18 cellular contexts compared by ENCODE assay signal in the genomic region with DNA sequence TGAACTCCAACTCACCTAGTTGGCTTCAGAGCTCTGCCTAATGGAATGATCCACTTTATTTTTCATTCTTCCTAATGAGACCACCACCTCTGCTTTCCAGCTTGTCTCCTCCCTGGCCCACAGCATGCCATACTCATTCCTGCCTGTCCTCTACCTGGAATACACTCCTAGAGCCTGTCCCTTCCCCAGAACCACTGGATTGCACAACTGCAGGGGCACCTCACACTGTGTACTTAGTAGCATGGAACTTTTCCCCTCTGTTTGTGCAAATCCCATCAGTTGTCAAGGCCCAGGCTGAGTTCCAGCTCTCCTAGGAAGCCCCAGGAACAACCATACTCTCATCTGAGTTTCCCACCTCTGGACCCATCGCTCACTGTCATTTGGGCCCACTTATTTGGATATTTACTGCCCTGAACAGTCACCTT. TPM values are rescaled to one million over a fixed set of nuclear protein-coding genes. Genes with fewer than 3 reads are reported as not detected.
A peak's percentile ranks its signal among the peaks of the same experiment; 100 is the strongest.
DNase-seq lines count a peak whose midpoint lies in the region; ATAC-seq and TF ChIP-seq lines count a peak whose summit lies in the region.
"Had no signal": no experiment of that assay in that cellular context is flagged by ENCODE, and none has a peak within 500 bp of the region (broad histone marks: within the 10 kb centered on the region; RNA-seq: fewer than 3 reads in every experiment).

No MANE protein-coding gene starts in this region.

- no peak for TF ChIP-seq CTCF in Calu3 (IDR thresholded peaks at IDR 0.05; ENCODE audit: unreplicated experiment)
- no peak for TF ChIP-seq CTCF in hepatocyte (IDR thresholded peaks at IDR 0.05; ENCODE audit: poor library complexity)
- peak in 1 of 4 donors; percentile 9 for TF ChIP-seq CTCF in right lobe of liver (IDR thresholded peaks at IDR 0.05)

- H3K79me2 ChIP-seq in hepatocyte = peaks cover 51% of the 10 kb centered on the region

- no peak overlapping the region for H2AFZ ChIP-seq in hepatocyte

- H3K9me3 ChIP-seq in hepatocyte (ENCODE audit: low read depth) (no peaks in the 10 kb centered on the region), right lobe of liver (no peaks in the 10 kb centered on the region)
- H3K9me3 ChIP-seq: BE2C had no signal

- peaks cover 10% of the 10 kb centered on the region for H3K36me3 Mint-ChIP-seq in Calu3 (ENCODE audit: insufficient read depth, unreplicated experiment)
- peaks cover 65% of the 10 kb centered on the region for H3K36me3 Mint-ChIP-seq in stimulated activated memory B cell treated with anti-CD40 and anti-IgM and Interleukin-4, amounts not matched to agents 10 μg/mL and 1 μg/mL and 100 μg/mL, for 72 hours

- H4K20me1 ChIP-seq in hepatocyte (ENCODE audit: insufficient read depth, poor library complexity, severe bottlenecking) = no peaks in the 10 kb centered on the region

- H3K9me3 Mint-ChIP-seq in Calu3 (ENCODE audit: low read depth, unreplicated experiment) = no peaks in the 10 kb centered on the region
- H3K9me3 Mint-ChIP-seq in stimulated activated memory B cell treated with anti-CD40 and anti-IgM and Interleukin-4, amounts not matched to agents 10 μg/mL and 1 μg/mL and 100 μg/mL, for 72 hours = no peaks in the 10 kb centered on the region
- H3K9me3 Mint-ChIP-seq: CD4-positive, CD25-positive, alpha-beta regulatory T cell; CD8-positive, alpha-beta memory T cell had no signal

- H3K4me3 Mint-ChIP-seq in Calu3 (ENCODE audit: low read depth, unreplicated experiment) = no peak overlapping the region
- H3K4me3 Mint-ChIP-seq in stimulated activated memory B cell treated with anti-CD40 and anti-IgM and Interleukin-4, amounts not matched to agents 10 μg/mL and 1 μg/mL and 100 μg/mL, for 72 hours = no peak overlapping the region
- H3K4me3 Mint-ChIP-seq: CD4-positive, CD25-positive, alpha-beta regulatory T cell; CD8-positive, alpha-beta memory T cell; H9 had no signal

- no peaks in the 10 kb centered on the region for H3K27me3 ChIP-seq in hepatocyte
- no peaks in the 10 kb centered on the region for H3K27me3 ChIP-seq in right lobe of liver
- H3K27me3 ChIP-seq: BE2C had no signal

- intact Hi-C loops in Calu3 (cut with micrococcal nuclease; ENCODE audit: unreplicated experiment) = no loop called here
- intact Hi-C loops in right lobe of liver (cut with DNase I) = no loop called here

- no peaks in the 10 kb centered on the region for H3K9me2 ChIP-seq in hepatocyte (replicated peaks; ENCODE audit: insufficient read depth)

- CTCF ChIA-PET in Calu3 (lab: Charles Lee) = no interaction called here

- H3K27me3 Mint-ChIP-seq in Calu3 (ENCODE audit: unreplicated experiment) = no peaks in the 10 kb centered on the region
- no peaks in the 10 kb centered on the region for H3K27me3 Mint-ChIP-seq in stimulated activated memory B cell treated with anti-CD40 and anti-IgM and Interleukin-4, amounts not matched to agents 10 μg/mL and 1 μg/mL and 100 μg/mL, for 72 hours
- H3K27me3 Mint-ChIP-seq: CD4-positive, CD25-positive, alpha-beta regulatory T cell; CD8-positive, alpha-beta memory T cell had no signal

- no peak for DNase-seq in Calu3
- DNase-seq in HuH-7.5 (ENCODE audit: low spot score) = peak; percentile 52
- no peak for DNase-seq in hepatocyte (ENCODE audit: low spot score)
- DNase-seq in right lobe of liver = peak; percentile 39 to 78 (median 71)
- DNase-seq: ACHN; BE2C; C1 segment of cervical spinal cord; CD4-positive, CD25-positive, alpha-beta regulatory T cell; CD8-positive, alpha-beta memory T cell; COR-L47; DMS153; DMS79; GDM1; H9 had no signal

- H3K4me3 ChIP-seq in hepatocyte = no peak overlapping the region
- H3K4me3 ChIP-seq in right lobe of liver = no peak overlapping the region

- H3K36me3 ChIP-seq in hepatocyte (replicated peaks; ENCODE audit: insufficient read depth, low read depth) = peaks cover 8% of the 10 kb centered on the region
- H3K36me3 ChIP-seq in right lobe of liver = peaks cover 0 to 22% (median 9%) of the 10 kb centered on the region in 4 donors

- H3K4me1 ChIP-seq in hepatocyte (ENCODE audit: insufficient read depth) = peaks cover 12% of the 10 kb centered on the region
- H3K4me1 ChIP-seq in right lobe of liver = peaks cover 0 to 8% (median 0%) of the 10 kb centered on the region in 4 donors
- H3K4me1 ChIP-seq: BE2C had no signal

- TF ChIP-seq POLR2A in right lobe of liver (IDR thresholded peaks at IDR 0.05) = no peak

- peak overlapping the region; percentile 15 for H3K27ac Mint-ChIP-seq in Calu3 (ENCODE audit: unreplicated experiment)
- no peak overlapping the region for H3K27ac Mint-ChIP-seq in stimulated activated memory B cell treated with anti-CD40 and anti-IgM and Interleukin-4, amounts not matched to agents 10 μg/mL and 1 μg/mL and 100 μg/mL, for 72 hours

- no peak overlapping the region for H3K4me2 ChIP-seq in hepatocyte
- H3K4me2 ChIP-seq: KMS-11 had no signal

- no TSS peak for BruUV-seq in Calu3 (replicated peaks; lab: Mats Ljungman, UMichigan)

- H3K27ac ChIP-seq in hepatocyte (peak overlapping the region; percentile 17), right lobe of liver (peak overlapping the region in 1 of 3 donors; percentile 47)
- H3K27ac ChIP-seq: KMS-11 had no signal

- ATAC-seq in right lobe of liver (peak; percentile 90 to 98 (median 94)), HG02840 (IDR thresholded peaks at IDR 0.05; ENCODE audit: low FRiP score, unreplicated experiment) (no peak), HG02798 (IDR thresholded peaks at IDR 0.05; ENCODE audit: poor library complexity, unreplicated experiment) (no peak)
- no peak for ATAC-seq in stimulated activated memory B cell treated with anti-CD40 and anti-IgM and Interleukin-4, amounts not matched to agents 10 μg/mL and 1 μg/mL and 100 μg/mL, for 72 hours

- 89% methylated on average over 1 of the region's 1 CpG for WGBS in hepatocyte (ENCODE audit: low lambda C conversion rate, missing lambda C conversion rate)
- no CpG with 5 or more reads among the region's 1 CpG for WGBS in right lobe of liver (ENCODE audit: insufficient coverage, low coverage, low lambda C conversion rate, missing lambda C conversion rate)

- peaks cover under 1% of the 10 kb centered on the region for H3K4me1 Mint-ChIP-seq in Calu3 (ENCODE audit: low read depth, unreplicated experiment)
- peaks cover 15% of the 10 kb centered on the region for H3K4me1 Mint-ChIP-seq in stimulated activated memory B cell treated with anti-CD40 and anti-IgM and Interleukin-4, amounts not matched to agents 10 μg/mL and 1 μg/mL and 100 μg/mL, for 72 hours

RNA-seq across cellular contexts. Expression of a gene that starts 15.6 kb away (rescaled TPM):
- 50.1 and 55.8 TPM in 2 replicates for total RNA-seq in Calu3 (2022)
- 136 and 168 TPM in 2 replicates for total RNA-seq in hepatocyte
- 105 and 106 TPM in 2 replicates for polyA plus RNA-seq in hepatocyte
- 10 to 100 TPM; 28.4 to 41.2 (median 34.4) TPM for total RNA-seq in right lobe of liver

RNA-seq across cellular contexts. Expression of a gene that starts 52.8 kb away (rescaled TPM):
- total RNA-seq in Calu3 (2022) (23.5 and 26.1 TPM in 2 replicates), hepatocyte (46.2 and 46.4 TPM in 2 replicates), right lobe of liver (10 to 100 TPM; 15.5 to 24.3 (median 19.1) TPM)
- polyA plus RNA-seq in hepatocyte = 52.8 and 55.6 TPM in 2 replicates

Comparison
In these comparisons a context has a peak if more than half of its experiments do, and no peak if none do; other contexts are left out.
1. DNase-seq: peak in HuH-7.5 (single experiment) and right lobe of liver (3 of 3); none in Calu3 (single experiment) and hepatocyte (single experiment).
2. ATAC-seq: peak in right lobe of liver (4 of 4); none in HG02840 (single experiment), stimulated activated memory B cell treated with anti-CD40 and anti-IgM and Interleukin-4, amounts not matched to agents 10 μg/mL and 1 μg/mL and 100 μg/mL, for 72 hours (single experiment) and HG02798 (single experiment).